ENCODE assay signal across 1 cellular context in genomic region chr14:101972126-101972785, GRCh38.
TF ChIP-seq lines count a peak whose summit lies in the region.

No MANE protein-coding gene starts in this region.

TF ChIP-seq in K562, 482 proteins besides CTCF, POLR2A, EP300 and RAD21 (continued from another document and continues in another):
- TF ChIP-seq E2F4 (CRISPR knock-in tag; IDR thresholded peaks at IDR 0.05; ENCODE audit: low read depth) (no peak), MXI1 (IDR thresholded peaks at IDR 0.05; ENCODE audit: low read depth, low read length) (no peak), TCF7 (IDR thresholded peaks at IDR 0.05; ENCODE audit: borderline replicate concordance) (no peak), PHB2 (IDR thresholded peaks at IDR 0.05; ENCODE audit: low read depth) (no peak), SRSF1 (IDR thresholded peaks at IDR 0.05; ENCODE audit: low read depth, low read length) (no peak), ZNF766 (CRISPR knock-in tag; conservative IDR thresholded peaks at IDR 0.05) (no peak), L3MBTL2 (IDR thresholded peaks at IDR 0.05) (no peak), ZNF354B (CRISPR knock-in tag; IDR thresholded peaks at IDR 0.05) (no peak), PTBP1 (IDR thresholded peaks at IDR 0.05; ENCODE audit: low read depth, low read length) (no peak), CC2D1A (IDR thresholded peaks at IDR 0.05) (no peak), CEBPZ (IDR thresholded peaks at IDR 0.05; ENCODE audit: borderline replicate concordance, low read depth, low read length) (no peak), ZNF253 (CRISPR knock-in tag; conservative IDR thresholded peaks at IDR 0.05) (no peak), ATF7 (IDR thresholded peaks at IDR 0.05) (peak; percentile 91), U2AF1 (optimal IDR thresholded peaks at IDR 0.05; ENCODE audit: low read depth, low read length) (no peak), SMARCC2 (IDR thresholded peaks at IDR 0.05; ENCODE audit: low read depth) (no peak), ZBTB26 (CRISPR knock-in tag; IDR thresholded peaks at IDR 0.05) (no peak), FOXP1 (CRISPR knock-in tag; IDR thresholded peaks at IDR 0.05) (no peak), SMARCE1 (IDR thresholded peaks at IDR 0.05) (peak; percentile 71; the same call in 1 of the 2 replicates), MYNN (IDR thresholded peaks at IDR 0.05) (0 out of 2 replicates have a peak, but pooled peaks have one; percentile 34), MYNN (CRISPR knock-in tag; IDR thresholded peaks at IDR 0.05) (no peak), MAFF (IDR thresholded peaks at IDR 0.05; ENCODE audit: low read length) (no peak; the same call in 1 of the 2 replicates), MCM7 (IDR thresholded peaks at IDR 0.05) (no peak), ZNF507 (tag; conservative IDR thresholded peaks at IDR 0.05) (no peak), MCM3 (IDR thresholded peaks at IDR 0.05) (no peak), MYC (IDR thresholded peaks at IDR 0.05; ENCODE audit: low read depth, low read length) (peak; percentile 55; the same call in 1 of the 2 replicates), MYC (CRISPR knock-in tag; IDR thresholded peaks at IDR 0.05; ENCODE audit: borderline replicate concordance, low read depth) (no peak), THRB (CRISPR knock-in tag; conservative IDR thresholded peaks at IDR 0.05) (no peak), FIP1L1 (IDR thresholded peaks at IDR 0.05; ENCODE audit: low read depth, low read length, poor library complexity, severe bottlenecking) (no peak), PPARD (CRISPR knock-in tag; IDR thresholded peaks at IDR 0.05) (no peak), ETV6 (IDR thresholded peaks at IDR 0.05; ENCODE audit: borderline replicate concordance in 1 of 2, low read depth in 2 of 2, low read length in 1 of 2) (no peak), ETV6 (CRISPR knock-in tag; IDR thresholded peaks at IDR 0.05; ENCODE audit: borderline replicate concordance) (no peak), CSDE1 (IDR thresholded peaks at IDR 0.05) (no peak), ZNF217 (CRISPR knock-in tag; IDR thresholded peaks at IDR 0.05) (no peak), ZNF23 (CRISPR knock-in tag; IDR thresholded peaks at IDR 0.05) (no peak), ZNF431 (CRISPR knock-in tag; IDR thresholded peaks at IDR 0.05) (no peak), ZNF707 (CRISPR knock-in tag; conservative IDR thresholded peaks at IDR 0.05) (no peak), BHLHE40 (IDR thresholded peaks at IDR 0.05; ENCODE audit: low read length) (peak; percentile 36; the same call in 1 of the 2 replicates), JUNB (CRISPR knock-in tag; conservative IDR thresholded peaks at IDR 0.05) (peak; percentile 73), TBL1XR1 (IDR thresholded peaks at IDR 0.05; ENCODE audit: low read length in 2 of 2) (no peak), SIN3B (IDR thresholded peaks at IDR 0.05; ENCODE audit: low read depth) (no peak), SAP30 (IDR thresholded peaks at IDR 0.05; ENCODE audit: borderline replicate concordance, insufficient read depth, low read depth, low read length, poor library complexity, severe bottlenecking) (no peak), KLF1 (tag; IDR thresholded peaks at IDR 0.05) (no peak)
- TF ChIP-seq, protein P1, sequence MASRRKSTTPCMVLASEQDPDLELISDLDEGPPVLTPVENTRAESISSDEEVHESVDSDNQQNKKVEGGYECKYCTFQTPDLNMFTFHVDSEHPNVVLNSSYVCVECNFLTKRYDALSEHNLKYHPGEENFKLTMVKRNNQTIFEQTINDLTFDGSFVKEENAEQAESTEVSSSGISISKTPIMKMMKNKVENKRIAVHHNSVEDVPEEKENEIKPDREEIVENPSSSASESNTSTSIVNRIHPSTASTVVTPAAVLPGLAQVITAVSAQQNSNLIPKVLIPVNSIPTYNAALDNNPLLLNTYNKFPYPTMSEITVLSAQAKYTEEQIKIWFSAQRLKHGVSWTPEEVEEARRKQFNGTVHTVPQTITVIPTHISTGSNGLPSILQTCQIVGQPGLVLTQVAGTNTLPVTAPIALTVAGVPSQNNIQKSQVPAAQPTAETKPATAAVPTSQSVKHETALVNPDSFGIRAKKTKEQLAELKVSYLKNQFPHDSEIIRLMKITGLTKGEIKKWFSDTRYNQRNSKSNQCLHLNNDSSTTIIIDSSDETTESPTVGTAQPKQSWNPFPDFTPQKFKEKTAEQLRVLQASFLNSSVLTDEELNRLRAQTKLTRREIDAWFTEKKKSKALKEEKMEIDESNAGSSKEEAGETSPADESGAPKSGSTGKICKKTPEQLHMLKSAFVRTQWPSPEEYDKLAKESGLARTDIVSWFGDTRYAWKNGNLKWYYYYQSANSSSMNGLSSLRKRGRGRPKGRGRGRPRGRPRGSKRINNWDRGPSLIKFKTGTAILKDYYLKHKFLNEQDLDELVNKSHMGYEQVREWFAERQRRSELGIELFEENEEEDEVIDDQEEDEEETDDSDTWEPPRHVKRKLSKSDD (conservative IDR thresholded peaks at IDR 0.05; ENCODE audit: low read length) = no peak
- TF ChIP-seq, protein P2, sequence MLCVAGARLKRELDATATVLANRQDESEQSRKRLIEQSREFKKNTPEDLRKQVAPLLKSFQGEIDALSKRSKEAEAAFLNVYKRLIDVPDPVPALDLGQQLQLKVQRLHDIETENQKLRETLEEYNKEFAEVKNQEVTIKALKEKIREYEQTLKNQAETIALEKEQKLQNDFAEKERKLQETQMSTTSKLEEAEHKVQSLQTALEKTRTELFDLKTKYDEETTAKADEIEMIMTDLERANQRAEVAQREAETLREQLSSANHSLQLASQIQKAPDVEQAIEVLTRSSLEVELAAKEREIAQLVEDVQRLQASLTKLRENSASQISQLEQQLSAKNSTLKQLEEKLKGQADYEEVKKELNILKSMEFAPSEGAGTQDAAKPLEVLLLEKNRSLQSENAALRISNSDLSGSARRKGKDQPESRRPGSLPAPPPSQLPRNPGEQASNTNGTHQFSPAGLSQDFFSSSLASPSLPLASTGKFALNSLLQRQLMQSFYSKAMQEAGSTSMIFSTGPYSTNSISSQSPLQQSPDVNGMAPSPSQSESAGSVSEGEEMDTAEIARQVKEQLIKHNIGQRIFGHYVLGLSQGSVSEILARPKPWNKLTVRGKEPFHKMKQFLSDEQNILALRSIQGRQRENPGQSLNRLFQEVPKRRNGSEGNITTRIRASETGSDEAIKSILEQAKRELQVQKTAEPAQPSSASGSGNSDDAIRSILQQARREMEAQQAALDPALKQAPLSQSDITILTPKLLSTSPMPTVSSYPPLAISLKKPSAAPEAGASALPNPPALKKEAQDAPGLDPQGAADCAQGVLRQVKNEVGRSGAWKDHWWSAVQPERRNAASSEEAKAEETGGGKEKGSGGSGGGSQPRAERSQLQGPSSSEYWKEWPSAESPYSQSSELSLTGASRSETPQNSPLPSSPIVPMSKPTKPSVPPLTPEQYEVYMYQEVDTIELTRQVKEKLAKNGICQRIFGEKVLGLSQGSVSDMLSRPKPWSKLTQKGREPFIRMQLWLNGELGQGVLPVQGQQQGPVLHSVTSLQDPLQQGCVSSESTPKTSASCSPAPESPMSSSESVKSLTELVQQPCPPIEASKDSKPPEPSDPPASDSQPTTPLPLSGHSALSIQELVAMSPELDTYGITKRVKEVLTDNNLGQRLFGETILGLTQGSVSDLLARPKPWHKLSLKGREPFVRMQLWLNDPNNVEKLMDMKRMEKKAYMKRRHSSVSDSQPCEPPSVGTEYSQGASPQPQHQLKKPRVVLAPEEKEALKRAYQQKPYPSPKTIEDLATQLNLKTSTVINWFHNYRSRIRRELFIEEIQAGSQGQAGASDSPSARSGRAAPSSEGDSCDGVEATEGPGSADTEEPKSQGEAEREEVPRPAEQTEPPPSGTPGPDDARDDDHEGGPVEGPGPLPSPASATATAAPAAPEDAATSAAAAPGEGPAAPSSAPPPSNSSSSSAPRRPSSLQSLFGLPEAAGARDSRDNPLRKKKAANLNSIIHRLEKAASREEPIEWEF (CRISPR knock-in tag; IDR thresholded peaks at IDR 0.05) = no peak
- TF ChIP-seq, protein P3, sequence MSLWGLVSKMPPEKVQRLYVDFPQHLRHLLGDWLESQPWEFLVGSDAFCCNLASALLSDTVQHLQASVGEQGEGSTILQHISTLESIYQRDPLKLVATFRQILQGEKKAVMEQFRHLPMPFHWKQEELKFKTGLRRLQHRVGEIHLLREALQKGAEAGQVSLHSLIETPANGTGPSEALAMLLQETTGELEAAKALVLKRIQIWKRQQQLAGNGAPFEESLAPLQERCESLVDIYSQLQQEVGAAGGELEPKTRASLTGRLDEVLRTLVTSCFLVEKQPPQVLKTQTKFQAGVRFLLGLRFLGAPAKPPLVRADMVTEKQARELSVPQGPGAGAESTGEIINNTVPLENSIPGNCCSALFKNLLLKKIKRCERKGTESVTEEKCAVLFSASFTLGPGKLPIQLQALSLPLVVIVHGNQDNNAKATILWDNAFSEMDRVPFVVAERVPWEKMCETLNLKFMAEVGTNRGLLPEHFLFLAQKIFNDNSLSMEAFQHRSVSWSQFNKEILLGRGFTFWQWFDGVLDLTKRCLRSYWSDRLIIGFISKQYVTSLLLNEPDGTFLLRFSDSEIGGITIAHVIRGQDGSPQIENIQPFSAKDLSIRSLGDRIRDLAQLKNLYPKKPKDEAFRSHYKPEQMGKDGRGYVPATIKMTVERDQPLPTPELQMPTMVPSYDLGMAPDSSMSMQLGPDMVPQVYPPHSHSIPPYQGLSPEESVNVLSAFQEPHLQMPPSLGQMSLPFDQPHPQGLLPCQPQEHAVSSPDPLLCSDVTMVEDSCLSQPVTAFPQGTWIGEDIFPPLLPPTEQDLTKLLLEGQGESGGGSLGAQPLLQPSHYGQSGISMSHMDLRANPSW (CRISPR knock-in tag; IDR thresholded peaks at IDR 0.05) = no peak
- TF ChIP-seq, protein P4, sequence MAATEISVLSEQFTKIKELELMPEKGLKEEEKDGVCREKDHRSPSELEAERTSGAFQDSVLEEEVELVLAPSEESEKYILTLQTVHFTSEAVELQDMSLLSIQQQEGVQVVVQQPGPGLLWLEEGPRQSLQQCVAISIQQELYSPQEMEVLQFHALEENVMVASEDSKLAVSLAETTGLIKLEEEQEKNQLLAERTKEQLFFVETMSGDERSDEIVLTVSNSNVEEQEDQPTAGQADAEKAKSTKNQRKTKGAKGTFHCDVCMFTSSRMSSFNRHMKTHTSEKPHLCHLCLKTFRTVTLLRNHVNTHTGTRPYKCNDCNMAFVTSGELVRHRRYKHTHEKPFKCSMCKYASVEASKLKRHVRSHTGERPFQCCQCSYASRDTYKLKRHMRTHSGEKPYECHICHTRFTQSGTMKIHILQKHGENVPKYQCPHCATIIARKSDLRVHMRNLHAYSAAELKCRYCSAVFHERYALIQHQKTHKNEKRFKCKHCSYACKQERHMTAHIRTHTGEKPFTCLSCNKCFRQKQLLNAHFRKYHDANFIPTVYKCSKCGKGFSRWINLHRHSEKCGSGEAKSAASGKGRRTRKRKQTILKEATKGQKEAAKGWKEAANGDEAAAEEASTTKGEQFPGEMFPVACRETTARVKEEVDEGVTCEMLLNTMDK (IDR thresholded peaks at IDR 0.05; ENCODE audit: borderline replicate concordance, insufficient read depth, low read depth, low read length, poor library complexity, severe bottlenecking) = no peak
